2 cellular contexts compared by ENCODE assay signal in genomic region chr13:97117388-97117910, GRCh38.
TF ChIP-seq lines count a peak whose summit lies in the region.

No MANE protein-coding gene starts in this region.

TF ChIP-seq in IMR-90, 13 proteins besides CTCF, POLR2A, EP300 and RAD21:
- TF ChIP-seq ELK1 (IDR thresholded peaks at IDR 0.05; ENCODE audit: borderline replicate concordance, low read depth, low read length) (no peak), MAZ (IDR thresholded peaks at IDR 0.05; ENCODE audit: borderline replicate concordance, low read depth, low read length) (no peak), RCOR1 (IDR thresholded peaks at IDR 0.05; ENCODE audit: insufficient replicate concordance, low read length) (no peak)

TF ChIP-seq in K562, 482 proteins besides CTCF, POLR2A, EP300 and RAD21:
- 0 out of 2 replicates have a peak, but pooled peaks have one; percentile 37 for TF ChIP-seq SOX6 (IDR thresholded peaks at IDR 0.05)
- no peak for TF ChIP-seq FOXP4 (CRISPR knock-in tag; IDR thresholded peaks at IDR 0.05; ENCODE audit: borderline replicate concordance)
- peak; percentile 14; the same call in 1 of the 2 replicates for TF ChIP-seq TCF3 (CRISPR knock-in tag; IDR thresholded peaks at IDR 0.05)
